ENCODE assay signal across 12 cellular contexts in the genomic region with DNA sequence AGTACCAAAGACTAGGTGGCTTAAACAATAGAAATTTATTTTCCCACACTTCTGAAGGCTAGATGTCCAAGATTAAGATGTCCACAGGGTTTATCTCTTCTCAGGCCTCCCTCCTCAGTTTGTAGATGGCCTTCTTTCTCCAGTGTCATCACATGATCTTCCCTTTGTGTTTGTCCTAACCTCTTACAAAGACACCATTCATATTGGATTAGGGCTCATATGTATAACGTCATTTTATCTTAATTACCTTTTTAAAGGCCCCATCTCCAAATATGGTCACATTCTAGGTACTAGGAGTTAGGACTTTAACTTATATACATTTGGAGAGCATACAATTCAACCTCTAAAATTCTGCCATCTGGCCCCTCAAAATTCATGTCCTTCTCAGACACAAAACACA.
"Had no signal": no experiment of that assay in that cellular context is flagged by ENCODE, and none has a peak within 500 bp of the region (broad histone marks: within the 10 kb centered on the region; RNA-seq: fewer than 3 reads in every experiment).

No MANE protein-coding gene starts in this region.

- H3K27me3 Mint-ChIP-seq: activated T-helper 17 cell treated with anti-CD3 and anti-CD28 coated beads, Interleukin-2, amount 50 U/mL, for 72 hours; stimulated activated naive B cell treated with anti-CD40 and anti-IgM and Interleukin-4, amounts not matched to agents 10 μg/mL and 1 μg/mL and 100 μg/mL, for 72 hours had no signal

- H3K27ac Mint-ChIP-seq: activated CD8-positive, alpha-beta T cell treated with anti-CD3 and anti-CD28 coated beads, Interleukin-2, amount 10 ng/mL, durations not matched to agents 7 days and 5 days; activated T-helper 17 cell treated with anti-CD3 and anti-CD28 coated beads, Interleukin-2, amount 50 U/mL, for 72 hours; stimulated activated naive B cell treated with anti-CD40 and anti-IgM and Interleukin-4, amounts not matched to agents 10 μg/mL and 1 μg/mL and 100 μg/mL, for 72 hours had no signal

- H3K4me3 Mint-ChIP-seq: activated CD8-positive, alpha-beta T cell treated with anti-CD3 and anti-CD28 coated beads, Interleukin-2, amount 10 ng/mL, durations not matched to agents 7 days and 5 days; activated T-helper 17 cell treated with anti-CD3 and anti-CD28 coated beads, Interleukin-2, amount 50 U/mL, for 72 hours; stimulated activated naive B cell treated with anti-CD40 and anti-IgM and Interleukin-4, amounts not matched to agents 10 μg/mL and 1 μg/mL and 100 μg/mL, for 72 hours had no signal

- DNase-seq: activated CD4-positive, alpha-beta T cell treated with anti-CD3 and anti-CD28 coated beads for 48 hours; activated CD8-positive, alpha-beta T cell treated with anti-CD3 and anti-CD28 coated beads, Interleukin-2, amount 10 ng/mL, durations not matched to agents 7 days and 5 days; aorta; gastrocnemius medialis; kidney; spleen; stimulated activated CD4-positive, alpha-beta T cell treated with anti-CD3 and anti-CD28 coated beads, Interleukin-1b, Interleukin-23, amount 100 ng/mL, for 48 hours; stimulated activated naive B cell treated with anti-CD40 and anti-IgM and Interleukin-4, amounts not matched to agents 10 μg/mL and 1 μg/mL and 100 μg/mL, for 72 hours; T-helper 1 cell; WERI-Rb-1 had no signal

- H3K9me3 Mint-ChIP-seq: activated T-helper 17 cell treated with anti-CD3 and anti-CD28 coated beads, Interleukin-2, amount 50 U/mL, for 72 hours had no signal

- ATAC-seq: activated CD8-positive, alpha-beta T cell treated with anti-CD3 and anti-CD28 coated beads, Interleukin-2, amount 10 ng/mL, durations not matched to agents 7 days and 5 days; activated naive CD4-positive, alpha-beta T cell treated with anti-CD3 and anti-CD28 coated beads, Interleukin-2, amount 50 U/mL, for 72 hours; activated T-helper 17 cell treated with anti-CD3 and anti-CD28 coated beads, Interleukin-2, amount 50 U/mL, for 72 hours; gastrocnemius medialis; stimulated activated naive B cell treated with anti-CD40 and anti-IgM and Interleukin-4, amounts not matched to agents 10 μg/mL and 1 μg/mL and 100 μg/mL, for 72 hours had no signal

- FAIRE-seq: kidney had no signal
